8 cellular contexts compared by ENCODE assay signal in genomic region chr12:94615284-94616216, GRCh38. TPM values are rescaled to one million over a fixed set of nuclear protein-coding genes. Genes with fewer than 3 reads are reported as not detected.
DNase-seq lines count a peak whose midpoint lies in the region; ATAC-seq, FAIRE-seq and TF ChIP-seq lines count a peak whose summit lies in the region.

No MANE protein-coding gene starts in this region.

- no TSS peak for BruUV-seq in K562 (replicated peaks; lab: Mats Ljungman, UMichigan)

- H3K27ac ChIP-seq in K562 (ENCODE audit: extremely low read depth, low read depth, low read length) (no peak overlapping the region), skeletal muscle tissue (ENCODE audit: low read depth, low read length) (peak overlapping the region; percentile 87)

- ATAC-seq in K562, result peak; percentile 65
- no peak for ATAC-seq in HG03571 (IDR thresholded peaks at IDR 0.05; ENCODE audit: unreplicated experiment)
- ATAC-seq in GM19395 (IDR thresholded peaks at IDR 0.05; ENCODE audit: unreplicated experiment), result no peak
- no peak for ATAC-seq in HG03565 (IDR thresholded peaks at IDR 0.05; ENCODE audit: unreplicated experiment)

- peak overlapping the region; percentile 76 for H3K4me2 ChIP-seq in K562 (ENCODE audit: insufficient read depth, low read length)

- H3K27me3 ChIP-seq in K562 (ENCODE audit: control insufficient read depth in 2 of 2, insufficient read depth in 2 of 2, low read length in 2 of 2) (peaks cover 2 to 13% of the 10 kb centered on the region in 2 experiments; a peak in 3 of 5 replicates), skeletal muscle tissue (ENCODE audit: control insufficient read depth in 3 of 3, insufficient read depth in 3 of 3, low read length in 3 of 3) (no peaks in the 10 kb centered on the region)

- peaks cover 12% of the 10 kb centered on the region for H4K20me1 ChIP-seq in K562 (replicated peaks; ENCODE audit: control insufficient read depth, insufficient read depth, low read length)

- H3K9ac ChIP-seq in K562 (ENCODE audit: insufficient read depth in 1 of 2, low read depth in 2 of 2, low read length in 2 of 2), result no peak overlapping the region
- H3K9ac ChIP-seq in skeletal muscle tissue (ENCODE audit: low read depth in 1 of 3, low read length in 3 of 3), result peak overlapping the region; percentile 57 to 87 (median 69)

- in situ Hi-C loops in K562 (cut with MboI), result no loop called here

- H3K9me1 ChIP-seq in K562 (ENCODE audit: control insufficient read depth, insufficient read depth, low read length), result no peaks in the 10 kb centered on the region

- intact Hi-C loops in K562 (cut with micrococcal nuclease), result no loop called here

- FAIRE-seq in K562 (lab: Jason Lieb, UNC), result peak; percentile 15

- POLR2A ChIA-PET in K562 (lab: Yijun Ruan, JAX), result no interaction called here

- CTCF ChIA-PET in K562 (lab: Yijun Ruan, JAX; ENCODE audit: low intra/inter-chr PET ratio), result no interaction called here

- DNase-seq in HT-29 (ENCODE audit: low spot score) (peak; percentile 59), K562 (ENCODE audit: extremely low read depth in 1 of 4, low spot score in 3 of 4) (peak in 2 of 4 experiments; percentile 27 to 49), iPS-NIHi11 (ENCODE audit: low spot score) (peak; percentile 25), 8988T (no peak)

- H3K4me1 ChIP-seq in K562 (replicated peaks in 1 of 2; ENCODE audit: control insufficient read depth in 2 of 2, insufficient read depth in 2 of 2, low read length in 2 of 2), result peaks cover 9 to 18% of the 10 kb centered on the region in 2 experiments; a peak in 4 of 5 replicates
- peaks cover 36 to 48% (median 47%) of the 10 kb centered on the region in 3 donors for H3K4me1 ChIP-seq in skeletal muscle tissue (ENCODE audit: control insufficient read depth in 3 of 3, insufficient read depth in 3 of 3, low read length in 3 of 3)

- WGBS in K562 (ENCODE audit: insufficient coverage, low coverage, missing lambda C conversion rate), result under 1% methylated on average over 14 of the region's 14 CpGs

- no peak for TF ChIP-seq POLR2A in K562 (conservative IDR thresholded peaks at IDR 0.05)

- TF ChIP-seq EP300 in K562 (IDR thresholded peaks at IDR 0.05; ENCODE audit: low read length), result no peak

- H3K9me3 ChIP-seq in K562 (replicated peaks; ENCODE audit: control insufficient read depth, insufficient read depth, low read depth, low read length) (no peaks in the 10 kb centered on the region), skeletal muscle tissue (ENCODE audit: control insufficient read depth in 3 of 3, low read length in 3 of 3) (no peaks in the 10 kb centered on the region)

- no peak for TF ChIP-seq CTCF in K562 (IDR thresholded peaks at IDR 0.05 in 2 of 3, conservative IDR thresholded peaks at IDR 0.05 in 1 of 3; ENCODE audit: insufficient read depth in 2 of 3, low read depth in 1 of 3, low read length in 3 of 3)

- no peaks in the 10 kb centered on the region for H3K36me3 ChIP-seq in K562 (ENCODE audit: control insufficient read depth, insufficient read depth, low read length)
- no peaks in the 10 kb centered on the region for H3K36me3 ChIP-seq in skeletal muscle tissue (ENCODE audit: control insufficient read depth in 3 of 3, insufficient read depth in 3 of 3, low read length in 3 of 3)

- peak overlapping the region; percentile 22 for H2AFZ ChIP-seq in K562 (ENCODE audit: low read depth, low read length)

- H3K4me3 ChIP-seq in K562, result peak overlapping the region; percentile 1; the same call in 1 of the 2 replicates
- peak overlapping the region; percentile 32 to 76 (median 65) for H3K4me3 ChIP-seq in skeletal muscle tissue (ENCODE audit: low read length in 3 of 3)

- no peaks in the 10 kb centered on the region for H3K79me2 ChIP-seq in K562 (ENCODE audit: control insufficient read depth, insufficient read depth, low read length)

- no peak for TF ChIP-seq RAD21 in K562 (CRISPR knock-in tag; conservative IDR thresholded peaks at IDR 0.05 in 1 of 2, IDR thresholded peaks at IDR 0.05 in 1 of 2)

TF ChIP-seq in K562, 482 proteins besides CTCF, POLR2A, EP300 and RAD21:
- TF ChIP-seq CHD1 (IDR thresholded peaks at IDR 0.05; ENCODE audit: low read length) (no peak), ZNF431 (CRISPR knock-in tag; IDR thresholded peaks at IDR 0.05) (no peak), MTA3 (IDR thresholded peaks at IDR 0.05; ENCODE audit: borderline replicate concordance) (no peak), KAT2B (IDR thresholded peaks at IDR 0.05; ENCODE audit: low read depth, low read length) (no peak), DPF2 (IDR thresholded peaks at IDR 0.05) (no peak), CBFA2T2 (conservative IDR thresholded peaks at IDR 0.05) (peak; percentile 30), CBFA2T3 (IDR thresholded peaks at IDR 0.05) (peak; percentile 26; the same call in 1 of the 2 replicates), JUND (IDR thresholded peaks at IDR 0.05; ENCODE audit: borderline replicate concordance, low read depth, low read length) (peak; percentile 5; the same call in 1 of the 2 replicates), JUND (tag; IDR thresholded peaks at IDR 0.05; ENCODE audit: borderline replicate concordance, low read depth, low read length) (no peak; the same call in 2 of the 3 replicates), NRF1 (conservative IDR thresholded peaks at IDR 0.05 in 1 of 2, IDR thresholded peaks at IDR 0.05 in 1 of 2) (no peak)

RNA-seq across cellular contexts. Expression of gene TMCC3, which starts 34.8 kb away (rescaled TPM):
- total RNA-seq in HT-29 (2014; rRNA removed; shearing (Covaris generic)), result 2.9 and 3.0 TPM in 2 replicates
- total RNA-seq in K562 (2011; cell fraction: chromatin; rRNA removed; ENCODE audit: low replicate concordance), result not detected in 2 replicates
- total RNA-seq in K562 (2011; cell fraction: nucleolus; rRNA removed), result not detected in 2 replicates
- not detected in 2 replicates for total RNA-seq in K562 (2011; cell fraction: nucleoplasm; rRNA removed)
- total RNA-seq in K562 (2014; rRNA removed) (not detected in 2 replicates), K562 (2014; rRNA removed; fragmentation: Illumina TruSeq; extraction: Trizol) (not detected in 2 replicates), K562 (2015; rRNA removed; fragmentation: Illumina TruSeq; extraction: Trizol) (not detected in 2 replicates), K562 (2021) (0.16 TPM in 1 of 2 replicates, not detected in the other), skeletal muscle tissue (16.7 TPM)
- polyA plus RNA-seq in K562 (2011; rRNA removed) (not detected in 2 replicates), K562 (2014; fragmentation: Illumina TruSeq; extraction: Trizol) (not detected in 2 replicates), K562 (2014; fragmentation: Nextera tagmentation; extraction: Ambion mirVana) (not detected), K562 (2014; rRNA removed) (0.03 TPM in 1 of 2 replicates, not detected in the other)
- polyA plus RNA-seq in K562 (2011; cell fraction: cytosol; rRNA removed), result 0.01 TPM in 1 of 2 replicates, not detected in the other
- polyA plus RNA-seq in K562 (2011; cell fraction: nucleus; rRNA removed), result not detected in 2 replicates
- 0.01 and 0.06 TPM in 2 replicates for polyA plus RNA-seq in K562 (2012)
- polyA minus RNA-seq in K562 (2011; rRNA and poly(A)+ RNA removed), result 0.03 and 0.39 TPM in 2 replicates
- not detected in 2 replicates for polyA minus RNA-seq in K562 (2011; cell fraction: cytosol; rRNA and poly(A)+ RNA removed)
- polyA minus RNA-seq in K562 (2011; cell fraction: nucleus; rRNA and poly(A)+ RNA removed), result not detected in 2 replicates

Comparison
In these comparisons a context has a peak if more than half of its experiments do, and no peak if none do; other contexts are left out.
1. H3K9ac ChIP-seq: peak in skeletal muscle tissue (3 of 3); none in K562 (0 of 2).